In genomic region chr11:2534957-2535672, GRCh38 we compare ENCODE assay signal across 1 cellular context.
TF ChIP-seq lines count a peak whose summit lies in the region.

No MANE protein-coding gene starts in this region.

TF ChIP-seq in IMR-90, 13 proteins besides CTCF, POLR2A, EP300 and RAD21 (continued from another document):
- no peak for TF ChIP-seq ELK1 (IDR thresholded peaks at IDR 0.05; ENCODE audit: borderline replicate concordance, low read depth, low read length)
- TF ChIP-seq RFX5 (IDR thresholded peaks at IDR 0.05; ENCODE audit: low read depth, low read length): no peak
- no peak for TF ChIP-seq BHLHE40 (IDR thresholded peaks at IDR 0.05; ENCODE audit: low read depth, low read length)
- TF ChIP-seq NFE2L2 (IDR thresholded peaks at IDR 0.05; ENCODE audit: low read depth, low read length): no peak
- no peak for TF ChIP-seq SMC3 (IDR thresholded peaks at IDR 0.05; ENCODE audit: low read depth, low read length)
